19 cellular contexts compared by ENCODE assay signal in genomic region chr1:239815074-239815473, GRCh38.
DNase-seq lines count a peak whose midpoint lies in the region; TF ChIP-seq lines count a peak whose summit lies in the region.
"Had no signal": no experiment of that assay in that cellular context is flagged by ENCODE, and none has a peak within 500 bp of the region (broad histone marks: within the 10 kb centered on the region; RNA-seq: fewer than 3 reads in every experiment).

No MANE protein-coding gene starts in this region.

- H3K4me1 ChIP-seq in SJCRH30 (peaks cover 36% of the 10 kb centered on the region), esophagus squamous epithelium (peaks cover 15 to 35% (median 26%) of the 10 kb centered on the region in 3 donors), uterus (peaks cover 0 to 9% of the 10 kb centered on the region in 2 donors)

- H3K4me3 Mint-ChIP-seq in activated naive CD4-positive, alpha-beta T cell treated with anti-CD3 and anti-CD28 coated beads for 36 hours = no peak overlapping the region
- H3K4me3 Mint-ChIP-seq in nephron progenitor cell = no peak overlapping the region
- no peak overlapping the region for H3K4me3 Mint-ChIP-seq in T-helper 2 cell treated with Interferon-gamma antibody and Interleukin-4, amounts not matched to agents 5 μg/mL and 100 μg/mL, for 36 hours
- H3K4me3 Mint-ChIP-seq: IgD-negative memory B cell; nephron; stimulated activated memory B cell treated with anti-CD40 and anti-IgM and Interleukin-4, amounts not matched to agents 10 μg/mL and 1 μg/mL and 100 μg/mL, for 72 hours had no signal

- no peaks in the 10 kb centered on the region for H3K27me3 Mint-ChIP-seq in activated naive CD4-positive, alpha-beta T cell treated with anti-CD3 and anti-CD28 coated beads for 36 hours (ENCODE audit: low read depth)
- peaks cover 5% of the 10 kb centered on the region for H3K27me3 Mint-ChIP-seq in nephron progenitor cell (ENCODE audit: low read depth, poor library complexity)
- no peaks in the 10 kb centered on the region for H3K27me3 Mint-ChIP-seq in T-helper 2 cell treated with Interferon-gamma antibody and Interleukin-4, amounts not matched to agents 5 μg/mL and 100 μg/mL, for 36 hours (ENCODE audit: low read depth)
- H3K27me3 Mint-ChIP-seq: IgD-negative memory B cell; stimulated activated memory B cell treated with anti-CD40 and anti-IgM and Interleukin-4, amounts not matched to agents 10 μg/mL and 1 μg/mL and 100 μg/mL, for 72 hours had no signal

- H3K4me3 ChIP-seq in SJCRH30 (no peak overlapping the region; the same call in 1 of the 2 replicates), esophagus squamous epithelium (peak overlapping the region in 1 of 4 donors; percentile 24), uterus (no peak overlapping the region)
- H3K4me3 ChIP-seq: GM23248, heart left ventricle, lung, tibial nerve had no signal

- H3K9me3 Mint-ChIP-seq in activated naive CD4-positive, alpha-beta T cell treated with anti-CD3 and anti-CD28 coated beads for 36 hours = no peaks in the 10 kb centered on the region
- H3K9me3 Mint-ChIP-seq in nephron progenitor cell = no peaks in the 10 kb centered on the region
- no peaks in the 10 kb centered on the region for H3K9me3 Mint-ChIP-seq in T-helper 2 cell treated with Interferon-gamma antibody and Interleukin-4, amounts not matched to agents 5 μg/mL and 100 μg/mL, for 36 hours
- H3K9me3 Mint-ChIP-seq: nephron; stimulated activated memory B cell treated with anti-CD40 and anti-IgM and Interleukin-4, amounts not matched to agents 10 μg/mL and 1 μg/mL and 100 μg/mL, for 72 hours had no signal

- CTCF ChIA-PET in activated naive CD4-positive, alpha-beta T cell treated with anti-CD3 and anti-CD28 coated beads for 36 hours (lab: Charles Lee) = no interaction called here

- peak overlapping the region; percentile 65 for H3K27ac ChIP-seq in SJCRH30
- H3K27ac ChIP-seq in esophagus squamous epithelium = peak overlapping the region; percentile 1 to 86 (median 60)
- peak overlapping the region; percentile 86 to 90 for H3K27ac ChIP-seq in uterus
- H3K27ac ChIP-seq: GM23248, tibial nerve had no signal

- intact Hi-C loops in activated naive CD4-positive, alpha-beta T cell treated with anti-CD3 and anti-CD28 coated beads for 36 hours (cut with micrococcal nuclease) = loop anchor here (2.0 to 5.0 kb wide), 2 partner anchors 106 to 508 kb away; no protein-coding TSS in a partner anchor
- intact Hi-C loops in esophagus squamous epithelium (cut with DNase I) (no loop called here), uterus (cut with DNase I; ENCODE audit: low total_unique reads) (no loop called here)

- H3K4me1 Mint-ChIP-seq in activated naive CD4-positive, alpha-beta T cell treated with anti-CD3 and anti-CD28 coated beads for 36 hours (ENCODE audit: low read depth) = peaks cover 28% of the 10 kb centered on the region
- H3K4me1 Mint-ChIP-seq in nephron progenitor cell = peaks cover 35% of the 10 kb centered on the region
- peaks cover 21% of the 10 kb centered on the region for H3K4me1 Mint-ChIP-seq in T-helper 2 cell treated with Interferon-gamma antibody and Interleukin-4, amounts not matched to agents 5 μg/mL and 100 μg/mL, for 36 hours (ENCODE audit: low read depth)
- H3K4me1 Mint-ChIP-seq: stimulated activated memory B cell treated with anti-CD40 and anti-IgM and Interleukin-4, amounts not matched to agents 10 μg/mL and 1 μg/mL and 100 μg/mL, for 72 hours had no signal

- DNase-seq in activated naive CD4-positive, alpha-beta T cell treated with anti-CD3 and anti-CD28 coated beads for 36 hours = peak; percentile 22
- DNase-seq in activated naive CD4-positive, alpha-beta T cell treated with anti-CD3 and anti-CD28 coated beads, Interleukin-2, amount 50 U/mL, for 16 hours = no peak
- DNase-seq in SJCRH30 = no peak
- DNase-seq in esophagus squamous epithelium (lab: John Stamatoyannopoulos, UW) = no peak
- DNase-seq in uterus = no peak
- DNase-seq in nephron progenitor cell = no peak
- no peak for DNase-seq in SHP77 (lab: John Stamatoyannopoulos, UW)
- DNase-seq in T-helper 2 cell treated with Interferon-gamma antibody and Interleukin-4, amounts not matched to agents 5 μg/mL and 100 μg/mL, for 36 hours (ENCODE audit: low spot score) = no peak
- DNase-seq: effector CD8-positive, alpha-beta T cell; GM23248; heart left ventricle; NCI-H187 treated with DMSO at 0.1 percent for 48 hours; NCI-H226; RPMI8226 had no signal

- no peak for TF ChIP-seq CTCF in esophagus squamous epithelium (IDR thresholded peaks at IDR 0.05)
- no peak for TF ChIP-seq CTCF in uterus (IDR thresholded peaks at IDR 0.05)
- TF ChIP-seq CTCF in nephron progenitor cell (IDR thresholded peaks at IDR 0.05) = no peak

- no peaks in the 10 kb centered on the region for H3K36me3 ChIP-seq in SJCRH30
- no peaks in the 10 kb centered on the region for H3K36me3 ChIP-seq in esophagus squamous epithelium
- H3K36me3 ChIP-seq in uterus = no peaks in the 10 kb centered on the region
- H3K36me3 ChIP-seq: heart left ventricle, tibial nerve had no signal

- H3K27me3 ChIP-seq in SJCRH30 = no peaks in the 10 kb centered on the region
- H3K27me3 ChIP-seq in esophagus squamous epithelium = no peaks in the 10 kb centered on the region
- no peaks in the 10 kb centered on the region for H3K27me3 ChIP-seq in uterus
- H3K27me3 ChIP-seq: tibial nerve had no signal

- WGBS in esophagus squamous epithelium, 2 donors = 37 to 48% methylated on average over 4 of the region's 4 CpGs

- no peak for TF ChIP-seq POLR2A in esophagus squamous epithelium (IDR thresholded peaks at IDR 0.05)
- TF ChIP-seq POLR2A in uterus (IDR thresholded peaks at IDR 0.05) = no peak

- H3K27ac Mint-ChIP-seq in activated naive CD4-positive, alpha-beta T cell treated with anti-CD3 and anti-CD28 coated beads for 36 hours = no peak overlapping the region
- no peak overlapping the region for H3K27ac Mint-ChIP-seq in nephron progenitor cell
- no peak overlapping the region for H3K27ac Mint-ChIP-seq in T-helper 2 cell treated with Interferon-gamma antibody and Interleukin-4, amounts not matched to agents 5 μg/mL and 100 μg/mL, for 36 hours
- H3K27ac Mint-ChIP-seq: IgD-negative memory B cell; nephron; stimulated activated memory B cell treated with anti-CD40 and anti-IgM and Interleukin-4, amounts not matched to agents 10 μg/mL and 1 μg/mL and 100 μg/mL, for 72 hours had no signal

- H3K9me3 ChIP-seq in SJCRH30 (replicated peaks) (no peaks in the 10 kb centered on the region), esophagus squamous epithelium (no peaks in the 10 kb centered on the region), uterus (no peaks in the 10 kb centered on the region)
- H3K9me3 ChIP-seq: heart left ventricle, tibial nerve had no signal

- H3K36me3 Mint-ChIP-seq in activated naive CD4-positive, alpha-beta T cell treated with anti-CD3 and anti-CD28 coated beads for 36 hours (ENCODE audit: low read depth) = no peaks in the 10 kb centered on the region
- H3K36me3 Mint-ChIP-seq in nephron progenitor cell (ENCODE audit: low read depth) = no peaks in the 10 kb centered on the region
- H3K36me3 Mint-ChIP-seq in T-helper 2 cell treated with Interferon-gamma antibody and Interleukin-4, amounts not matched to agents 5 μg/mL and 100 μg/mL, for 36 hours (ENCODE audit: low read depth) = no peaks in the 10 kb centered on the region
- H3K36me3 Mint-ChIP-seq: IgD-negative memory B cell; stimulated activated memory B cell treated with anti-CD40 and anti-IgM and Interleukin-4, amounts not matched to agents 10 μg/mL and 1 μg/mL and 100 μg/mL, for 72 hours had no signal
